In genomic region chr9:88110026-88110425, GRCh38 we compare ENCODE assay signal across 39 cellular contexts. TPM values are rescaled to one million over a fixed set of nuclear protein-coding genes. Genes with fewer than 3 reads are reported as not detected.
"Had no signal": no experiment of that assay in that cellular context is flagged by ENCODE, and none has a peak within 500 bp of the region (broad histone marks: within the 10 kb centered on the region; RNA-seq: fewer than 3 reads in every experiment).

No MANE protein-coding gene starts in this region.

- H3K36me3 Mint-ChIP-seq: activated CD4-positive, alpha-beta memory T cell treated with anti-CD3 and anti-CD28 coated beads for 36 hours; activated naive CD4-positive, alpha-beta T cell treated with anti-CD3 and anti-CD28 coated beads, Interleukin-2, amount 50 U/mL, for 72 hours; activated naive CD8-positive, alpha-beta T cell treated with anti-CD3 and anti-CD28 coated beads for 36 hours had no signal

- ATAC-seq: activated CD8-positive, alpha-beta T cell treated with anti-CD3 and anti-CD28 coated beads for 36 hours; activated naive CD4-positive, alpha-beta T cell treated with anti-CD3 and anti-CD28 coated beads, Interleukin-2, amount 50 U/mL, for 72 hours; activated T-cell treated with anti-CD3 and anti-CD28 coated beads, Interleukin-2, amount 50 U/mL, for 4 hours; activated T-cell treated with anti-CD3 and anti-CD28 coated beads, Interleukin-2, amount 50 U/mL, for 72 hours; activated T-helper 17 cell treated with anti-CD3 and anti-CD28 coated beads, Interleukin-2, amount 50 U/mL, for 72 hours; body of pancreas had no signal

- H3K4me1 Mint-ChIP-seq: activated B cell treated with CpG ODN at 0.5 μM for 24 hours; activated naive CD8-positive, alpha-beta T cell treated with anti-CD3 and anti-CD28 coated beads for 36 hours had no signal

- DNase-seq: activated B cell treated with CpG ODN at 0.5 μM for 24 hours; activated CD4-positive, alpha-beta memory T cell treated with anti-CD3 and anti-CD28 coated beads for 36 hours; activated CD4-positive, alpha-beta T cell treated with anti-CD3 and anti-CD28 coated beads for 4 hours; activated CD4-positive, alpha-beta T cell treated with anti-CD3 and anti-CD28 coated beads, Interleukin-2, amount 10 ng/mL, durations not matched to agents 24 days and 14 days; activated CD4-positive, alpha-beta T cell treated with anti-CD3 and anti-CD28 coated beads, Interleukin-2, amount 50 U/mL, for 1 hour; activated CD4-positive, alpha-beta T cell treated with anti-CD3 and anti-CD28 coated beads, Interleukin-2, amount 50 U/mL, for 4 hours; activated CD4-positive, CD25-positive, alpha-beta regulatory T cell treated with anti-CD3 and anti-CD28 coated beads, Interleukin-2, amount 50 U/mL, for 72 hours; activated CD8-positive, alpha-beta memory T cell treated with anti-CD3 and anti-CD28 coated beads, Interleukin-2, amount 50 U/mL, for 4 hours; activated CD8-positive, alpha-beta T cell treated with anti-CD3 and anti-CD28 coated beads for 36 hours; activated effector memory CD4-positive, alpha-beta T cell treated with anti-CD3 and anti-CD28 coated beads, Interleukin-2, amount 50 U/mL, for 16 hours; activated gamma-delta T cell treated with Interleukin-2 at 50 U/mL for 16 hours; activated naive CD4-positive, alpha-beta T cell; activated naive CD4-positive, alpha-beta T cell treated with anti-CD3 and anti-CD28 coated beads for 36 hours; activated naive CD4-positive, alpha-beta T cell treated with anti-CD3 and anti-CD28 coated beads, Interleukin-2, amount 50 U/mL, for 16 hours; activated naive CD8-positive, alpha-beta T cell treated with anti-CD3 and anti-CD28 coated beads for 36 hours; activated T-cell treated with anti-CD3 and anti-CD28 coated beads for 4 hours; activated T-cell treated with anti-CD3 and anti-CD28 coated beads, Interleukin-2, amount 50 U/mL, for 1 hour; activated T-cell treated with anti-CD3 and anti-CD28 coated beads, Interleukin-2, amount 50 U/mL, for 4 hours; activated T-cell treated with anti-CD3 and anti-CD28 coated beads, Interleukin-2, amount 50 U/mL, for 72 hours; adrenal gland; amniotic stem cell; aorta; body of pancreas; brain microvascular endothelial cell; central memory CD4-positive, alpha-beta T cell; cerebellar nuclear complex; T-helper 1 cell; T-helper 2 cell; T-helper 9 cell; WERI-Rb-1 had no signal

- H3K9me3 Mint-ChIP-seq: activated CD4-positive, alpha-beta memory T cell treated with anti-CD3 and anti-CD28 coated beads for 36 hours; activated CD4-positive, alpha-beta T cell treated with anti-CD3 and anti-CD28 coated beads, Interleukin-2, amount 10 ng/mL, durations not matched to agents 24 days and 14 days; activated CD8-positive, alpha-beta T cell treated with anti-CD3 and anti-CD28 coated beads for 36 hours; activated naive CD4-positive, alpha-beta T cell treated with anti-CD3 and anti-CD28 coated beads for 36 hours; activated naive CD8-positive, alpha-beta T cell treated with anti-CD3 and anti-CD28 coated beads for 36 hours; activated T-cell treated with anti-CD3 and anti-CD28 coated beads, Interleukin-2, amount 50 U/mL, for 4 hours; activated T-helper 1 cell treated with anti-CD3 and anti-CD28 coated beads, Interleukin-12 subunit alpha, Interleukin-12 subunit beta, Interleukin-2, Interleukin-4 antibody, amounts not matched to agents 30 ng/mL and 10 ng/mL and 1 ng/mL, durations not matched to agents 14 hours and 24 hours and 36 hours; activated T-helper 17 cell treated with anti-CD3 and anti-CD28 coated beads, Interleukin-2, amount 50 U/mL, for 72 hours; T-helper 1 cell treated with Interleukin-12 subunit alpha and Interleukin-12 subunit beta and Interleukin-4 antibody, amounts not matched to agents 30 μg/mL and 1 μg/mL, for 36 hours; T-helper 2 cell treated with Interferon-gamma antibody and Interleukin-4, amounts not matched to agents 5 μg/mL and 100 μg/mL, for 36 hours had no signal

- FAIRE-seq: astrocyte had no signal

- H3K27ac Mint-ChIP-seq: activated B cell treated with CpG ODN at 0.5 μM for 24 hours; activated CD4-positive, alpha-beta memory T cell treated with anti-CD3 and anti-CD28 coated beads for 36 hours; activated CD4-positive, alpha-beta T cell treated with anti-CD3 and anti-CD28 coated beads, Interleukin-2, amount 10 ng/mL, durations not matched to agents 24 days and 14 days; activated CD8-positive, alpha-beta T cell treated with anti-CD3 and anti-CD28 coated beads for 36 hours; activated naive CD4-positive, alpha-beta T cell treated with anti-CD3 and anti-CD28 coated beads for 36 hours; activated naive CD4-positive, alpha-beta T cell treated with anti-CD3 and anti-CD28 coated beads, Interleukin-2, amount 50 U/mL, for 72 hours; activated naive CD8-positive, alpha-beta T cell treated with anti-CD3 and anti-CD28 coated beads for 36 hours; activated T-cell treated with anti-CD3 and anti-CD28 coated beads, Interleukin-2, amount 50 U/mL, for 72 hours; activated T-helper 1 cell treated with anti-CD3 and anti-CD28 coated beads, Interleukin-12 subunit alpha, Interleukin-12 subunit beta, Interleukin-2, Interleukin-4 antibody, amounts not matched to agents 30 ng/mL and 10 ng/mL and 1 ng/mL, durations not matched to agents 14 hours and 24 hours and 36 hours; activated T-helper 17 cell treated with anti-CD3 and anti-CD28 coated beads, Interleukin-2, amount 50 U/mL, for 72 hours; T-helper 1 cell treated with Interleukin-12 subunit alpha and Interleukin-12 subunit beta and Interleukin-4 antibody, amounts not matched to agents 30 μg/mL and 1 μg/mL, for 36 hours; T-helper 2 cell treated with Interferon-gamma antibody and Interleukin-4, amounts not matched to agents 5 μg/mL and 100 μg/mL, for 36 hours had no signal

- H3K4me3 Mint-ChIP-seq: activated B cell treated with CpG ODN at 0.5 μM for 24 hours; activated CD4-positive, alpha-beta memory T cell treated with anti-CD3 and anti-CD28 coated beads for 36 hours; activated CD4-positive, alpha-beta T cell treated with anti-CD3 and anti-CD28 coated beads, Interleukin-2, amount 10 ng/mL, durations not matched to agents 24 days and 14 days; activated CD8-positive, alpha-beta T cell treated with anti-CD3 and anti-CD28 coated beads for 36 hours; activated naive CD4-positive, alpha-beta T cell treated with anti-CD3 and anti-CD28 coated beads for 36 hours; activated naive CD8-positive, alpha-beta T cell treated with anti-CD3 and anti-CD28 coated beads for 36 hours; activated T-cell treated with anti-CD3 and anti-CD28 coated beads, Interleukin-2, amount 50 U/mL, for 4 hours; activated T-cell treated with anti-CD3 and anti-CD28 coated beads, Interleukin-2, amount 50 U/mL, for 72 hours; activated T-helper 1 cell treated with anti-CD3 and anti-CD28 coated beads, Interleukin-12 subunit alpha, Interleukin-12 subunit beta, Interleukin-2, Interleukin-4 antibody, amounts not matched to agents 30 ng/mL and 10 ng/mL and 1 ng/mL, durations not matched to agents 14 hours and 24 hours and 36 hours; activated T-helper 17 cell treated with anti-CD3 and anti-CD28 coated beads, Interleukin-2, amount 50 U/mL, for 72 hours; T-helper 1 cell treated with Interleukin-12 subunit alpha and Interleukin-12 subunit beta and Interleukin-4 antibody, amounts not matched to agents 30 μg/mL and 1 μg/mL, for 36 hours; T-helper 2 cell treated with Interferon-gamma antibody and Interleukin-4, amounts not matched to agents 5 μg/mL and 100 μg/mL, for 36 hours had no signal

RNA-seq across cellular contexts. Expression of gene SPATA31C2, which starts 28.2 kb away (rescaled TPM):
- total RNA-seq: activated B cell treated with CpG ODN at 0.5 μM for 24 hours; activated CD4-positive, alpha-beta memory T cell treated with anti-CD3 and anti-CD28 coated beads for 36 hours; activated naive CD4-positive, alpha-beta T cell treated with anti-CD3 and anti-CD28 coated beads for 36 hours; activated naive CD4-positive, alpha-beta T cell treated with anti-CD3 and anti-CD28 coated beads, Interleukin-2, amount 50 U/mL, for 72 hours; activated T-cell treated with anti-CD3 and anti-CD28 coated beads, Interleukin-2, amount 50 U/mL, for 72 hours; activated T-helper 17 cell treated with anti-CD3 and anti-CD28 coated beads, Interleukin-2, amount 50 U/mL, for 72 hours; adrenal gland; aorta; astrocyte; body of pancreas; breast epithelium; cardiac septum; chondrocyte had no signal
